1 cellular context compared by ENCODE assay signal in the genomic region with DNA sequence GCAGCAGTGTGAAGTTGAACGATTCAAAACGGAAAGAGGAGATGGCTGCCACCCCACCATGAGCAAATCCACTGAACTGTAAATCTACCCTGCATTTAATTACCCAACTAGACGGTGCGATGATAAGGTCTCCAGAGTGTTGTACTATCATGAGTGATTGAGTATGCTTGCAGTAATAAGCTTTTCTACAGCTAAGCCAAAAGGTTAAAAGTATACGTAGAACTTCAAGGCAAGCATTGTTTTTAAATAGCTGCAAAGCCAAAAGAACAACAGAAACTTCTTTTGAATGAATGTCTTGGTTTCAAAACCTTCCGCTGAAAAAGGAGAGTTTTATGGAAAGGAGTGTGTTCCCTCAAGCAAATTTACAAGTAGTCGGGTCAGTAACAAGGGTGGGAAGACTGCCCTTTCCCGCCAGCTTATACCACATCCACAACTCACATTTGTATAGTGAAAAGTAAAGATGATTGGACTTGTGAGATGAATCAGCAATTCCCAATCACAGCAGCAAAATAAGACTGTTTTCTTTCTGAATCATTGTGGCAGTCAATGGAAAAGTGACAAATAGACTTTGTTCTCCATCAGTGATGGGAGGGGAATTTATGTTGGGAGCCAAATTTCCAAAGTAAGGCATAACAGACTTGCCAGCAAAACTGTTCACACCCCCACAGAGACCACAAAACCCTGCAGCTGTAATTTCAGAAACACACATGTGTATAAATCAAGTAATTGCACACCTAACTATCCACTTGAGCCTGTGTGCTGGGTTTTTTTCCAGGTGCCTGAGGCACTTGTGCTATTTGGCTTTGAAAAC.
TF ChIP-seq lines count a peak whose summit lies in the region.

No MANE protein-coding gene starts in this region.

TF ChIP-seq in HEK293, 187 proteins besides CTCF, POLR2A, EP300 and RAD21 (continued from another document and continues in another):
- TF ChIP-seq, protein P1, sequence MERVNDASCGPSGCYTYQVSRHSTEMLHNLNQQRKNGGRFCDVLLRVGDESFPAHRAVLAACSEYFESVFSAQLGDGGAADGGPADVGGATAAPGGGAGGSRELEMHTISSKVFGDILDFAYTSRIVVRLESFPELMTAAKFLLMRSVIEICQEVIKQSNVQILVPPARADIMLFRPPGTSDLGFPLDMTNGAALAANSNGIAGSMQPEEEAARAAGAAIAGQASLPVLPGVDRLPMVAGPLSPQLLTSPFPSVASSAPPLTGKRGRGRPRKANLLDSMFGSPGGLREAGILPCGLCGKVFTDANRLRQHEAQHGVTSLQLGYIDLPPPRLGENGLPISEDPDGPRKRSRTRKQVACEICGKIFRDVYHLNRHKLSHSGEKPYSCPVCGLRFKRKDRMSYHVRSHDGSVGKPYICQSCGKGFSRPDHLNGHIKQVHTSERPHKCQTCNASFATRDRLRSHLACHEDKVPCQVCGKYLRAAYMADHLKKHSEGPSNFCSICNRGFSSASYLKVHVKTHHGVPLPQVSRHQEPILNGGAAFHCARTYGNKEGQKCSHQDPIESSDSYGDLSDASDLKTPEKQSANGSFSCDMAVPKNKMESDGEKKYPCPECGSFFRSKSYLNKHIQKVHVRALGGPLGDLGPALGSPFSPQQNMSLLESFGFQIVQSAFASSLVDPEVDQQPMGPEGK (tag by site-specific recombination; IDR thresholded peaks at IDR 0.05), result peak; percentile 25; the same call in 1 of the 2 replicates
- TF ChIP-seq ZSCAN30 (tag by site-specific recombination; IDR thresholded peaks at IDR 0.05), result peak; percentile 77
- TF ChIP-seq, protein P2, sequence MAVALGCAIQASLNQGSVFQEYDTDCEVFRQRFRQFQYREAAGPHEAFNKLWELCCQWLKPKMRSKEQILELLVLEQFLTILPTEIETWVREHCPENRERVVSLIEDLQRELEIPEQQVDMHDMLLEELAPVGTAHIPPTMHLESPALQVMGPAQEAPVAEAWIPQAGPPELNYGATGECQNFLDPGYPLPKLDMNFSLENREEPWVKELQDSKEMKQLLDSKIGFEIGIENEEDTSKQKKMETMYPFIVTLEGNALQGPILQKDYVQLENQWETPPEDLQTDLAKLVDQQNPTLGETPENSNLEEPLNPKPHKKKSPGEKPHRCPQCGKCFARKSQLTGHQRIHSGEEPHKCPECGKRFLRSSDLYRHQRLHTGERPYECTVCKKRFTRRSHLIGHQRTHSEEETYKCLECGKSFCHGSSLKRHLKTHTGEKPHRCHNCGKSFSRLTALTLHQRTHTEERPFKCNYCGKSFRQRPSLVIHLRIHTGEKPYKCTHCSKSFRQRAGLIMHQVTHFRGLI (tag by site-specific recombination; IDR thresholded peaks at IDR 0.05), result no peak
- TF ChIP-seq, protein P3, sequence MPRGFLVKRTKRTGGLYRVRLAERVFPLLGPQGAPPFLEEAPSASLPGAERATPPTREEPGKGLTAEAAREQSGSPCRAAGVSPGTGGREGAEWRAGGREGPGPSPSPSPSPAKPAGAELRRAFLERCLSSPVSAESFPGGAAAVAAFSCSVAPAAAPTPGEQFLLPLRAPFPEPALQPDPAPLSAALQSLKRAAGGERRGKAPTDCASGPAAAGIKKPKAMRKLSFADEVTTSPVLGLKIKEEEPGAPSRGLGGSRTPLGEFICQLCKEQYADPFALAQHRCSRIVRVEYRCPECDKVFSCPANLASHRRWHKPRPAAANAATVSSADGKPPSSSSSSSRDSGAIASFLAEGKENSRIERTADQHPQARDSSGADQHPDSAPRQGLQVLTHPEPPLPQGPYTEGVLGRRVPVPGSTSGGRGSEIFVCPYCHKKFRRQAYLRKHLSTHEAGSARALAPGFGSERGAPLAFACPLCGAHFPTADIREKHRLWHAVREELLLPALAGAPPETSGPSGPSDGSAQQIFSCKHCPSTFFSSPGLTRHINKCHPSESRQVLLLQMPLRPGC (tag by site-specific recombination; IDR thresholded peaks at IDR 0.05), result peak; percentile 81
- no peak for TF ChIP-seq SALL2 (tag by site-specific recombination; IDR thresholded peaks at IDR 0.05; ENCODE audit: borderline replicate concordance)
- TF ChIP-seq, protein P4, sequence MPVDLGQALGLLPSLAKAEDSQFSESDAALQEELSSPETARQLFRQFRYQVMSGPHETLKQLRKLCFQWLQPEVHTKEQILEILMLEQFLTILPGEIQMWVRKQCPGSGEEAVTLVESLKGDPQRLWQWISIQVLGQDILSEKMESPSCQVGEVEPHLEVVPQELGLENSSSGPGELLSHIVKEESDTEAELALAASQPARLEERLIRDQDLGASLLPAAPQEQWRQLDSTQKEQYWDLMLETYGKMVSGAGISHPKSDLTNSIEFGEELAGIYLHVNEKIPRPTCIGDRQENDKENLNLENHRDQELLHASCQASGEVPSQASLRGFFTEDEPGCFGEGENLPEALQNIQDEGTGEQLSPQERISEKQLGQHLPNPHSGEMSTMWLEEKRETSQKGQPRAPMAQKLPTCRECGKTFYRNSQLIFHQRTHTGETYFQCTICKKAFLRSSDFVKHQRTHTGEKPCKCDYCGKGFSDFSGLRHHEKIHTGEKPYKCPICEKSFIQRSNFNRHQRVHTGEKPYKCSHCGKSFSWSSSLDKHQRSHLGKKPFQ (tag by site-specific recombination; IDR thresholded peaks at IDR 0.05), result peak; percentile 96
- no peak for TF ChIP-seq ZNF585B (tag by site-specific recombination; IDR thresholded peaks at IDR 0.05)
- peak; percentile 64; the same call in 1 of the 2 replicates for TF ChIP-seq TCF7L2 (IDR thresholded peaks at IDR 0.05; ENCODE audit: borderline replicate concordance, low read depth, low read length)
- TF ChIP-seq ZNF341 (tag by site-specific recombination; IDR thresholded peaks at IDR 0.05; ENCODE audit: low read depth), result peak; percentile 32; the same call in 1 of the 2 replicates
- peak; percentile 58 for TF ChIP-seq GFI1B (tag by site-specific recombination; IDR thresholded peaks at IDR 0.05)
- TF ChIP-seq ZNF391 (tag by site-specific recombination; IDR thresholded peaks at IDR 0.05; ENCODE audit: borderline replicate concordance, low read depth), result no peak
- TF ChIP-seq ZNF157 (tag by site-specific recombination; IDR thresholded peaks at IDR 0.05), result no peak
- TF ChIP-seq, protein P5, sequence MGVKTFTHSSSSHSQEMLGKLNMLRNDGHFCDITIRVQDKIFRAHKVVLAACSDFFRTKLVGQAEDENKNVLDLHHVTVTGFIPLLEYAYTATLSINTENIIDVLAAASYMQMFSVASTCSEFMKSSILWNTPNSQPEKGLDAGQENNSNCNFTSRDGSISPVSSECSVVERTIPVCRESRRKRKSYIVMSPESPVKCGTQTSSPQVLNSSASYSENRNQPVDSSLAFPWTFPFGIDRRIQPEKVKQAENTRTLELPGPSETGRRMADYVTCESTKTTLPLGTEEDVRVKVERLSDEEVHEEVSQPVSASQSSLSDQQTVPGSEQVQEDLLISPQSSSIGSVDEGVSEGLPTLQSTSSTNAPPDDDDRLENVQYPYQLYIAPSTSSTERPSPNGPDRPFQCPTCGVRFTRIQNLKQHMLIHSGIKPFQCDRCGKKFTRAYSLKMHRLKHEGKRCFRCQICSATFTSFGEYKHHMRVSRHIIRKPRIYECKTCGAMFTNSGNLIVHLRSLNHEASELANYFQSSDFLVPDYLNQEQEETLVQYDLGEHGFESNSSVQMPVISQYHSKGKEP (tag by site-specific recombination; IDR thresholded peaks at IDR 0.05), result peak; percentile 88
- no peak for TF ChIP-seq ZNF560 (tag by site-specific recombination; IDR thresholded peaks at IDR 0.05; ENCODE audit: borderline replicate concordance)
- TF ChIP-seq ZNF777 (tag by site-specific recombination; IDR thresholded peaks at IDR 0.05; ENCODE audit: borderline replicate concordance), result no peak
- no peak for TF ChIP-seq ZNF10 (tag by site-specific recombination; IDR thresholded peaks at IDR 0.05)
- TF ChIP-seq KLF9 (tag by site-specific recombination; IDR thresholded peaks at IDR 0.05; ENCODE audit: low read depth), result no peak
- no peak for TF ChIP-seq ZNF184 (tag by site-specific recombination; IDR thresholded peaks at IDR 0.05)
- no peak for TF ChIP-seq ZNF274 (IDR thresholded peaks at IDR 0.05; ENCODE audit: low read length)
- TF ChIP-seq ZNF274 (tag by site-specific recombination; IDR thresholded peaks at IDR 0.05; ENCODE audit: borderline replicate concordance), result no peak
- no peak for TF ChIP-seq RBAK (tag by site-specific recombination; IDR thresholded peaks at IDR 0.05)
- no peak; the same call in 1 of the 2 replicates for TF ChIP-seq ZNF146 (tag by site-specific recombination; IDR thresholded peaks at IDR 0.05)
- TF ChIP-seq ZFHX2 (tag by site-specific recombination; conservative IDR thresholded peaks at IDR 0.05), result no peak
- TF ChIP-seq, protein P6, sequence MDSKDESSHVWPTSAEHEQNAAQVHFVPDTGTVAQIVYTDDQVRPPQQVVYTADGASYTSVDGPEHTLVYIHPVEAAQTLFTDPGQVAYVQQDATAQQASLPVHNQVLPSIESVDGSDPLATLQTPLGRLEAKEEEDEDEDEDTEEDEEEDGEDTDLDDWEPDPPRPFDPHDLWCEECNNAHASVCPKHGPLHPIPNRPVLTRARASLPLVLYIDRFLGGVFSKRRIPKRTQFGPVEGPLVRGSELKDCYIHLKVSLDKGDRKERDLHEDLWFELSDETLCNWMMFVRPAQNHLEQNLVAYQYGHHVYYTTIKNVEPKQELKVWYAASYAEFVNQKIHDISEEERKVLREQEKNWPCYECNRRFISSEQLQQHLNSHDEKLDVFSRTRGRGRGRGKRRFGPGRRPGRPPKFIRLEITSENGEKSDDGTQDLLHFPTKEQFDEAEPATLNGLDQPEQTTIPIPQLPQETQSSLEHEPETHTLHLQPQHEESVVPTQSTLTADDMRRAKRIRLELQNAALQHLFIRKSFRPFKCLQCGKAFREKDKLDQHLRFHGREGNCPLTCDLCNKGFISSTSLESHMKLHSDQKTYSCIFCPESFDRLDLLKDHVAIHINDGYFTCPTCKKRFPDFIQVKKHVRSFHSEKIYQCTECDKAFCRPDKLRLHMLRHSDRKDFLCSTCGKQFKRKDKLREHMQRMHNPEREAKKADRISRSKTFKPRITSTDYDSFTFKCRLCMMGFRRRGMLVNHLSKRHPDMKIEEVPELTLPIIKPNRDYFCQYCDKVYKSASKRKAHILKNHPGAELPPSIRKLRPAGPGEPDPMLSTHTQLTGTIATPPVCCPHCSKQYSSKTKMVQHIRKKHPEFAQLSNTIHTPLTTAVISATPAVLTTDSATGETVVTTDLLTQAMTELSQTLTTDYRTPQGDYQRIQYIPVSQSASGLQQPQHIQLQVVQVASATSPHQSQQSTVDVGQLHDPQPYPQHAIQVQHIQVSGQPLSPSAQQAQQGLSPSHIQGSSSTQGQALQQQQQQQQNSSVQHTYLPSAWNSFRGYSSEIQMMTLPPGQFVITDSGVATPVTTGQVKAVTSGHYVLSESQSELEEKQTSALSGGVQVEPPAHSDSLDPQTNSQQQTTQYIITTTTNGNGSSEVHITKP (tag by site-specific recombination; IDR thresholded peaks at IDR 0.05), result peak; percentile 57
- no peak for TF ChIP-seq ZNF707 (tag by site-specific recombination; IDR thresholded peaks at IDR 0.05)
- TF ChIP-seq ZNF555 (tag by site-specific recombination; conservative IDR thresholded peaks at IDR 0.05), result no peak
- TF ChIP-seq, protein P7, sequence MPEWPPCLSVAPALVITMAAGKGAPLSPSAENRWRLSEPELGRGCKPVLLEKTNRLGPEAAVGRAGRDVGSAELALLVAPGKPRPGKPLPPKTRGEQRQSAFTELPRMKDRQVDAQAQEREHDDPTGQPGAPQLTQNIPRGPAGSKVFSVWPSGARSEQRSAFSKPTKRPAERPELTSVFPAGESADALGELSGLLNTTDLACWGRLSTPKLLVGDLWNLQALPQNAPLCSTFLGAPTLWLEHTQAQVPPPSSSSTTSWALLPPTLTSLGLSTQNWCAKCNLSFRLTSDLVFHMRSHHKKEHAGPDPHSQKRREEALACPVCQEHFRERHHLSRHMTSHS (tag by site-specific recombination; IDR thresholded peaks at IDR 0.05), result no peak
- no peak for TF ChIP-seq ZNF548 (tag by site-specific recombination; IDR thresholded peaks at IDR 0.05)
- no peak for TF ChIP-seq ZNF140 (tag by site-specific recombination; IDR thresholded peaks at IDR 0.05)
- TF ChIP-seq ZNF600 (tag by site-specific recombination; IDR thresholded peaks at IDR 0.05), result peak; percentile 52; the same call in 1 of the 2 replicates
- peak; percentile 26; the same call in 1 of the 2 replicates for TF ChIP-seq KLF1 (tag by site-specific recombination; IDR thresholded peaks at IDR 0.05)
- peak; percentile 95 for TF ChIP-seq TRIM28 (IDR thresholded peaks at IDR 0.05; ENCODE audit: borderline replicate concordance, low read length)
- no peak for TF ChIP-seq ZNF830 (tag by site-specific recombination; IDR thresholded peaks at IDR 0.05; ENCODE audit: low read depth)
- TF ChIP-seq, protein P8, sequence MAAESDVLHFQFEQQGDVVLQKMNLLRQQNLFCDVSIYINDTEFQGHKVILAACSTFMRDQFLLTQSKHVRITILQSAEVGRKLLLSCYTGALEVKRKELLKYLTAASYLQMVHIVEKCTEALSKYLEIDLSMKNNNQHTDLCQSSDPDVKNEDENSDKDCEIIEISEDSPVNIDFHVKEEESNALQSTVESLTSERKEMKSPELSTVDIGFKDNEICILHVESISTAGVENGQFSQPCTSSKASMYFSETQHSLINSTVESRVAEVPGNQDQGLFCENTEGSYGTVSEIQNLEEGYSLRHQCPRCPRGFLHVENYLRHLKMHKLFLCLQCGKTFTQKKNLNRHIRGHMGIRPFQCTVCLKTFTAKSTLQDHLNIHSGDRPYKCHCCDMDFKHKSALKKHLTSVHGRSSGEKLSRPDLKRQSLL (tag by site-specific recombination; IDR thresholded peaks at IDR 0.05), result 0 out of 2 replicates have a peak, but pooled peaks have one; percentile 38
- no peak for TF ChIP-seq MYNN (tag by site-specific recombination; IDR thresholded peaks at IDR 0.05; ENCODE audit: borderline replicate concordance)
- no peak for TF ChIP-seq ZNF324 (tag by site-specific recombination; IDR thresholded peaks at IDR 0.05)
- no peak for TF ChIP-seq KLF7 (tag by site-specific recombination; IDR thresholded peaks at IDR 0.05; ENCODE audit: borderline replicate concordance)
- no peak for TF ChIP-seq ZNF423 (tag by site-specific recombination; IDR thresholded peaks at IDR 0.05)
- TF ChIP-seq ZNF776 (tag by site-specific recombination; IDR thresholded peaks at IDR 0.05; ENCODE audit: borderline replicate concordance), result no peak
- no peak for TF ChIP-seq ZNF350 (tag by site-specific recombination; IDR thresholded peaks at IDR 0.05)
- TF ChIP-seq ZNF24 (tag by site-specific recombination; IDR thresholded peaks at IDR 0.05), result no peak
- no peak for TF ChIP-seq ZNF621 (tag by site-specific recombination; IDR thresholded peaks at IDR 0.05)
- TF ChIP-seq ZNF132 (tag by site-specific recombination; IDR thresholded peaks at IDR 0.05; ENCODE audit: borderline replicate concordance), result no peak
- no peak for TF ChIP-seq GLIS2 (tag by site-specific recombination; IDR thresholded peaks at IDR 0.05)
- peak; percentile 56; the same call in 1 of the 2 replicates for TF ChIP-seq ZNF561 (tag by site-specific recombination; IDR thresholded peaks at IDR 0.05; ENCODE audit: borderline replicate concordance)
- TF ChIP-seq YY1 (tag by site-specific recombination; IDR thresholded peaks at IDR 0.05), result no peak
- TF ChIP-seq BCL11B (tag by site-specific recombination; IDR thresholded peaks at IDR 0.05; ENCODE audit: low read depth), result no peak; the same call in 1 of the 2 replicates
- TF ChIP-seq, protein P9, sequence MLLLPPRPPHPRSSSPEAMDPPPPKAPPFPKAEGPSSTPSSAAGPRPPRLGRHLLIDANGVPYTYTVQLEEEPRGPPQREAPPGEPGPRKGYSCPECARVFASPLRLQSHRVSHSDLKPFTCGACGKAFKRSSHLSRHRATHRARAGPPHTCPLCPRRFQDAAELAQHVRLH (tag by site-specific recombination; IDR thresholded peaks at IDR 0.05), result peak; percentile 87
